In genomic region chr1:218785928-218786327, GRCh38 we compare ENCODE assay signal across 13 cellular contexts.
DNase-seq lines count a peak whose midpoint lies in the region; ATAC-seq and TF ChIP-seq lines count a peak whose summit lies in the region.
"Had no signal": no experiment of that assay in that cellular context is flagged by ENCODE, and none has a peak within 500 bp of the region (broad histone marks: within the 10 kb centered on the region; RNA-seq: fewer than 3 reads in every experiment).

No MANE protein-coding gene starts in this region.

- CTCF ChIA-PET in activated naive CD4-positive, alpha-beta T cell treated with anti-CD3 and anti-CD28 coated beads, Interleukin-2, amount 10 ng/mL, durations not matched to agents 7 days and 5 days (lab: Charles Lee), result no interaction called here

- in situ Hi-C loops in astrocyte of the spinal cord (cut with HindIII; ENCODE audit: low sequenced_read_pairs), result no loop called here

- TF ChIP-seq CTCF in astrocyte of the spinal cord (IDR thresholded peaks at IDR 0.05; ENCODE audit: low read depth, low read length), result no peak
- TF ChIP-seq CTCF in WERI-Rb-1 (IDR thresholded peaks at IDR 0.05; ENCODE audit: low read depth, low read length), result no peak

- no peaks in the 10 kb centered on the region for H3K4me1 Mint-ChIP-seq in activated naive CD4-positive, alpha-beta T cell treated with anti-CD3 and anti-CD28 coated beads, Interleukin-2, amount 10 ng/mL, durations not matched to agents 7 days and 5 days

- H3K27ac Mint-ChIP-seq in activated naive CD4-positive, alpha-beta T cell treated with anti-CD3 and anti-CD28 coated beads, Interleukin-2, amount 10 ng/mL, durations not matched to agents 7 days and 5 days, result no peak overlapping the region
- H3K27ac Mint-ChIP-seq: activated CD8-positive, alpha-beta T cell treated with anti-CD3 and anti-CD28 coated beads for 36 hours; T-helper 2 cell treated with Interferon-gamma antibody and Interleukin-4, amounts not matched to agents 5 μg/mL and 100 μg/mL, for 36 hours had no signal

- no peaks in the 10 kb centered on the region for H3K27me3 Mint-ChIP-seq in activated naive CD4-positive, alpha-beta T cell treated with anti-CD3 and anti-CD28 coated beads, Interleukin-2, amount 10 ng/mL, durations not matched to agents 7 days and 5 days
- H3K27me3 Mint-ChIP-seq: activated CD8-positive, alpha-beta T cell treated with anti-CD3 and anti-CD28 coated beads for 36 hours had no signal

- H3K9me3 ChIP-seq in WERI-Rb-1 (ENCODE audit: severe bottlenecking), result no peaks in the 10 kb centered on the region

- H3K4me3 ChIP-seq in astrocyte of the spinal cord (ENCODE audit: low read depth, low read length) (no peak overlapping the region), WERI-Rb-1 (ENCODE audit: low read depth, low read length) (no peak overlapping the region)

- DNase-seq in GM04503 (ENCODE audit: low read depth) (peak; percentile 28), astrocyte of the spinal cord (ENCODE audit: low read depth, low spot score) (peak; percentile 86), left cardiac atrium (peak; percentile 70), posterior vena cava (ENCODE audit: low spot score) (peak; percentile 82), WERI-Rb-1 (no peak)
- DNase-seq in activated naive CD4-positive, alpha-beta T cell treated with anti-CD3 and anti-CD28 coated beads, Interleukin-2, amount 10 ng/mL, durations not matched to agents 7 days and 5 days, result no peak
- DNase-seq in activated CD8-positive, alpha-beta memory T cell treated with anti-CD3 and anti-CD28 coated beads, Interleukin-2, amount 50 U/mL, for 4 hours, result no peak
- DNase-seq: activated CD8-positive, alpha-beta T cell treated with anti-CD3 and anti-CD28 coated beads for 36 hours; activated naive CD4-positive, alpha-beta T cell; GF-D8; NCI-H1694 had no signal

- ATAC-seq in left cardiac atrium (peak; percentile 78 to 87), GM21529 (IDR thresholded peaks at IDR 0.05; ENCODE audit: unreplicated experiment) (no peak)
- ATAC-seq: activated CD8-positive, alpha-beta T cell treated with anti-CD3 and anti-CD28 coated beads for 36 hours had no signal

- no peaks in the 10 kb centered on the region for H3K27me3 ChIP-seq in WERI-Rb-1 (ENCODE audit: insufficient read depth, low read depth, severe bottlenecking)

- no peaks in the 10 kb centered on the region for H3K36me3 Mint-ChIP-seq in activated naive CD4-positive, alpha-beta T cell treated with anti-CD3 and anti-CD28 coated beads, Interleukin-2, amount 10 ng/mL, durations not matched to agents 7 days and 5 days

- H3K4me3 Mint-ChIP-seq in activated naive CD4-positive, alpha-beta T cell treated with anti-CD3 and anti-CD28 coated beads, Interleukin-2, amount 10 ng/mL, durations not matched to agents 7 days and 5 days, result no peak overlapping the region
- H3K4me3 Mint-ChIP-seq: activated CD8-positive, alpha-beta T cell treated with anti-CD3 and anti-CD28 coated beads for 36 hours; T-helper 2 cell treated with Interferon-gamma antibody and Interleukin-4, amounts not matched to agents 5 μg/mL and 100 μg/mL, for 36 hours had no signal

- H3K9me3 Mint-ChIP-seq in activated naive CD4-positive, alpha-beta T cell treated with anti-CD3 and anti-CD28 coated beads, Interleukin-2, amount 10 ng/mL, durations not matched to agents 7 days and 5 days, result peaks cover 1% of the 10 kb centered on the region
- H3K9me3 Mint-ChIP-seq: T-helper 2 cell treated with Interferon-gamma antibody and Interleukin-4, amounts not matched to agents 5 μg/mL and 100 μg/mL, for 36 hours had no signal

- no peak overlapping the region for H3K27ac ChIP-seq in WERI-Rb-1

- H3K36me3 ChIP-seq in WERI-Rb-1, result no peaks in the 10 kb centered on the region

- intact Hi-C loops in left cardiac atrium (cut with DNase I) (no loop called here), posterior vena cava (cut with DNase I) (no loop called here)

Comparison
In these comparisons a context has a peak if more than half of its experiments do, and no peak if none do; other contexts are left out.
1. DNase-seq: peak in GM04503 (single experiment), astrocyte of the spinal cord (single experiment), left cardiac atrium (single experiment) and posterior vena cava (single experiment); none in activated naive CD4-positive, alpha-beta T cell treated with anti-CD3 and anti-CD28 coated beads, Interleukin-2, amount 10 ng/mL, durations not matched to agents 7 days and 5 days (single experiment), activated CD8-positive, alpha-beta memory T cell treated with anti-CD3 and anti-CD28 coated beads, Interleukin-2, amount 50 U/mL, for 4 hours (single experiment) and WERI-Rb-1 (single experiment).